8 cellular contexts compared by ENCODE assay signal in the genomic region with DNA sequence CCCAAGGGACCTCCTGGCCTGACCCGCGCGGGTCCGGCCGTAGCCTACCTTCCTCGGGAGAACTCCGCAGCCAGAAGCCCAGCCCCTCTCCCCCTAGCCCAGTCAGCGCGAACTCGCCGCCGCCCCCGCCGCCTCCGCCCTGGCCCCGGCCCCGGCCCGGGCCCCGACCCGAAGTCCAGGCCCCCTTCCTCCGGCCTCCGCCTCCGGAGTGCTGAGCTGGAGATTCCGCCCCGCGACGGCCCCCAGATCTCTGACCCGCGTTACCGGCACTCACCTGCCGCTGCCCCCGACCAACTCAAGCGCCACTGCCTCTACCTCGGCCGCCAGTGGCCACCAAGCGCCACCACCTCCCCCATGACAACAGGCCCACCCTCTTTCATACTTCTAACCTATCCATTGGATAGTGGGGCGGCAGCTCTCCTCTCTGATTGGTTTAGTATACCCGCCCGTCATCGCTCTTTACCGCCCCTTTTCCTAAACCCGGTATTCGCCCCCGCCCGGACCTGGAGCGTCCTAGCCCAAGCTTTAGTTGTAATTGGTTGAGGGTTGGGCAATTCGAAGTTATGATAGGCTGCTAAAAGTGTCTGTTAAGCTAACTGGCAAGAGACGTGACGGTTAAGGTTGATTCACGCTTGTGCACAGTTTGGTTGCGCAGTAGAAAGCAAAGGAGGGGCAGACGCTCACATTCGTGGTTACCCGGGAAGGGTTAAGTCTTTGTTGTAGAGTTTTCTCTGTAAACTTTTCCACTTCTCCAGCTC. TPM values are rescaled to one million over a fixed set of nuclear protein-coding genes. Genes with fewer than 3 reads are reported as not detected.
A peak's percentile ranks its signal among the peaks of the same experiment; 100 is the strongest.
DNase-seq lines count a peak whose midpoint lies in the region; ATAC-seq, FAIRE-seq and TF ChIP-seq lines count a peak whose summit lies in the region.

Gene NUMB (minus strand): TSS at position 328 of the 758 bp plus-strand sequence. CDS start 102,795 bp downstream, outside the sequence.

- no peaks in the 10 kb centered on the region for H3K27me3 ChIP-seq in body of pancreas

- no peaks in the 10 kb centered on the region for H3K36me3 ChIP-seq in body of pancreas (replicated peaks in 1 of 2; ENCODE audit: insufficient read depth in 1 of 2, low read depth in 2 of 2)

- peak in 5 of 7 experiments; percentile 10 to 44 (median 24) for TF ChIP-seq CTCF in body of pancreas (IDR thresholded peaks at IDR 0.05)

- FAIRE-seq in TTC549 (lab: Jason Lieb, UNC), result peak; percentile 98

- H3K4me3 ChIP-seq in body of pancreas, result peak within 1 kb of the TSS; percentile 17 to 97

- no peaks in the 10 kb centered on the region for H3K9me3 ChIP-seq in body of pancreas

- intact Hi-C loops in body of pancreas (cut with DNase I), result no loop called here
- intact Hi-C loops in sciatic nerve (cut with DNase I), result no loop called here

- TF ChIP-seq POLR2A in body of pancreas (IDR thresholded peaks at IDR 0.05), result peak; percentile 86 to 96 (median 93)

- WGBS in body of pancreas, 2 donors, result 1% methylated on average over 29 to 47 of the region's 54 CpGs

- H3K4me1 ChIP-seq in body of pancreas, result peaks cover 75% of the 10 kb centered on the region

- H3K27ac ChIP-seq in body of pancreas, result peak within 1 kb of the TSS; percentile 76 to 97 (median 88)

- ATAC-seq in GM18520 (IDR thresholded peaks at IDR 0.05; ENCODE audit: unreplicated experiment) (peak; percentile 93), HG03064 (IDR thresholded peaks at IDR 0.05; ENCODE audit: low read depth, unreplicated experiment) (peak; percentile 85), body of pancreas (peak; percentile 93), sciatic nerve (peak; percentile 99)

- DNase-seq in 8988T (peak; percentile 86), NCI-H2107 treated with DMSO at 0.1 percent for 48 hours (lab: John Stamatoyannopoulos, UW; ENCODE audit: unreplicated experiment) (peak; percentile 100), body of pancreas (peak; percentile 98 to 99 (median 98)), iPS DF 19.7 (ENCODE audit: low read depth, low spot score) (peak; percentile 100), sciatic nerve (ENCODE audit: low spot score) (peak; percentile 97)

RNA-seq across cellular contexts. Expression of gene NUMB, which starts in this region (rescaled TPM):
- total RNA-seq in body of pancreas (10 to 100 TPM; 43.8 to 45.2 TPM), sciatic nerve (119 TPM)

Comparison
In these comparisons a context has a peak if more than half of its experiments do, and no peak if none do; other contexts are left out.
1. Peak in every context shown above with its lines: DNase-seq, ATAC-seq, H3K4me3 ChIP-seq and H3K27ac ChIP-seq.